Comparison of ENCODE assay signal across 21 cellular contexts in the genomic region with DNA sequence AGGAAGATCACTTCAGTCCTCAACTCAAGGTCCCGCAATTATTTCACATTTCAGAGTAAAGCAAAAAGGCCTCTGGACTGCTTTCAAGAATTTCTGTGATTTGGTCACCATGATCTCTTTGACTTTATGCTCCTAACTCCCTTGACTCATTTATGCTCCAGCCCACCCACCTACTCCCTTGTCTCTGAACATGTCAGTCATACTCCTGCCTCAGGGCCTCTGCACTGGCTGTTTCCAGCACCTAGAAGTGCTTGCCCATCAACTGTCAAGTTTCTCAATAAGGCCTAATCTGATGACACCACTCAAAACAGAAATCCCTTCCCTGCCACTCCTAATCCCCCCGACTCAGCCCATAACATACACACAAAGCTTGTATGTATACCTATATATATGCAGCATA. TPM values are rescaled to one million over a fixed set of nuclear protein-coding genes. Genes with fewer than 3 reads are reported as not detected.
DNase-seq lines count a peak whose midpoint lies in the region; ATAC-seq and TF ChIP-seq lines count a peak whose summit lies in the region.
"Had no signal": no experiment of that assay in that cellular context is flagged by ENCODE, and none has a peak within 500 bp of the region (broad histone marks: within the 10 kb centered on the region; RNA-seq: fewer than 3 reads in every experiment).

No MANE protein-coding gene starts in this region.

- ATAC-seq in activated CD4-positive, alpha-beta T cell treated with anti-CD3 and anti-CD28 coated beads for 36 hours: peak; percentile 66
- ATAC-seq in GM23338: no peak; the same call in 2 of the 3 replicates
- ATAC-seq in GM21515 (IDR thresholded peaks at IDR 0.05; ENCODE audit: unreplicated experiment): no peak
- ATAC-seq in HG02973 (IDR thresholded peaks at IDR 0.05; ENCODE audit: unreplicated experiment): no peak
- ATAC-seq: CD8-positive, alpha-beta T cell; GM12878 had no signal

- no peak overlapping the region for H3K4me3 Mint-ChIP-seq in activated CD4-positive, alpha-beta T cell treated with anti-CD3 and anti-CD28 coated beads for 36 hours
- no peak overlapping the region for H3K4me3 Mint-ChIP-seq in activated CD4-positive, alpha-beta T cell treated with anti-CD3 and anti-CD28 coated beads, Interleukin-2, amount 10 ng/mL, durations not matched to agents 7 days and 5 days
- H3K4me3 Mint-ChIP-seq in GM23338 (no peak overlapping the region), endodermal cell (no peak overlapping the region)
- H3K4me3 Mint-ChIP-seq: CD8-positive, alpha-beta T cell had no signal

- peaks cover 41% of the 10 kb centered on the region for H3K36me3 Mint-ChIP-seq in activated CD4-positive, alpha-beta T cell treated with anti-CD3 and anti-CD28 coated beads for 36 hours (ENCODE audit: low read depth)
- peaks cover 46% of the 10 kb centered on the region for H3K36me3 Mint-ChIP-seq in activated CD4-positive, alpha-beta T cell treated with anti-CD3 and anti-CD28 coated beads, Interleukin-2, amount 10 ng/mL, durations not matched to agents 7 days and 5 days (ENCODE audit: low read depth)
- H3K36me3 Mint-ChIP-seq in GM23338 (ENCODE audit: low read depth) (peaks cover 57% of the 10 kb centered on the region), endodermal cell (ENCODE audit: low read depth) (peaks cover 57% of the 10 kb centered on the region)

- peak; percentile 16 for DNase-seq in activated CD4-positive, alpha-beta T cell treated with anti-CD3 and anti-CD28 coated beads for 36 hours
- no peak for DNase-seq in activated CD4-positive, alpha-beta T cell treated with anti-CD3 and anti-CD28 coated beads, Interleukin-2, amount 10 ng/mL, durations not matched to agents 7 days and 5 days
- DNase-seq in GM23338 (ENCODE audit: low spot score) (no peak), amniotic epithelial cell (ENCODE audit: low read depth) (peak; percentile 29), endodermal cell (no peak)
- no peak for DNase-seq in activated CD8-positive, alpha-beta memory T cell treated with anti-CD3 and anti-CD28 coated beads for 24 hours
- DNase-seq: CD8-positive, alpha-beta T cell; DND-41; GM23248; NCI-H1092; NCI-H1436; NCI-H187 treated with DMSO at 0.1 percent for 48 hours; NCI-H510A treated with DMSO at 0.1 percent for 48 hours; NCI-H748 treated with DMSO at 0.1 percent for 48 hours; SIG-M5 had no signal

- H3K4me3 ChIP-seq in GM23338: no peak overlapping the region
- H3K4me3 ChIP-seq in endodermal cell (ENCODE audit: low read length): no peak overlapping the region
- H3K4me3 ChIP-seq: BLaER1 treated with 17β-estradiol and CSF1 and Interleukin-3, amounts not matched to agents 10 nM and 100 nM; GM12878; GM23248; HAP-1 had no signal

- H3K4me1 ChIP-seq in GM23338 (ENCODE audit: insufficient read depth) (no peaks in the 10 kb centered on the region), endodermal cell (ENCODE audit: control insufficient read depth, insufficient read depth, low read length) (no peaks in the 10 kb centered on the region)
- H3K4me1 ChIP-seq: HAP-1 had no signal

- POLR2A ChIA-PET in activated CD4-positive, alpha-beta T cell treated with anti-CD3 and anti-CD28 coated beads for 36 hours (lab: Charles Lee): no interaction called here
- POLR2A ChIA-PET in activated CD4-positive, alpha-beta T cell treated with anti-CD3 and anti-CD28 coated beads, Interleukin-2, amount 10 ng/mL, durations not matched to agents 7 days and 5 days (lab: Charles Lee): no interaction called here

- H3K27ac ChIP-seq in GM23338 (ENCODE audit: low read depth): peak overlapping the region; percentile 15; the same call in 1 of the 2 replicates
- peak overlapping the region; percentile 22 for H3K27ac ChIP-seq in endodermal cell (ENCODE audit: low read depth, low read length)
- H3K27ac ChIP-seq: 22Rv1; BLaER1 treated with 17β-estradiol and CSF1 and Interleukin-3, amounts not matched to agents 10 nM and 100 nM; GM23248 had no signal

- H3K9me2 ChIP-seq in GM23338 (ENCODE audit: insufficient read depth): no peaks in the 10 kb centered on the region

- WGBS in endodermal cell (ENCODE audit: insufficient coverage in 1 of 2, insufficient read length in 1 of 2), 2 experiments: 89 to 96% methylated on average over 1 to 2 of the region's 2 CpGs

- no peaks in the 10 kb centered on the region for H3K9me3 Mint-ChIP-seq in activated CD4-positive, alpha-beta T cell treated with anti-CD3 and anti-CD28 coated beads for 36 hours (ENCODE audit: low read depth)
- no peaks in the 10 kb centered on the region for H3K9me3 Mint-ChIP-seq in activated CD4-positive, alpha-beta T cell treated with anti-CD3 and anti-CD28 coated beads, Interleukin-2, amount 10 ng/mL, durations not matched to agents 7 days and 5 days
- H3K9me3 Mint-ChIP-seq in GM23338: no peaks in the 10 kb centered on the region
- no peaks in the 10 kb centered on the region for H3K9me3 Mint-ChIP-seq in endodermal cell
- H3K9me3 Mint-ChIP-seq: CD8-positive, alpha-beta T cell had no signal

- H3K79me2 ChIP-seq in GM23338 (replicated peaks; ENCODE audit: insufficient read depth): peaks cover 4% of the 10 kb centered on the region; the same call in 1 of the 2 replicates

- H4K20me1 ChIP-seq in GM23338 (replicated peaks; ENCODE audit: insufficient read depth): peaks cover 26% of the 10 kb centered on the region

- no peak overlapping the region for H3K27ac Mint-ChIP-seq in activated CD4-positive, alpha-beta T cell treated with anti-CD3 and anti-CD28 coated beads for 36 hours
- no peak overlapping the region for H3K27ac Mint-ChIP-seq in activated CD4-positive, alpha-beta T cell treated with anti-CD3 and anti-CD28 coated beads, Interleukin-2, amount 10 ng/mL, durations not matched to agents 7 days and 5 days
- no peak overlapping the region for H3K27ac Mint-ChIP-seq in GM23338
- H3K27ac Mint-ChIP-seq in endodermal cell: no peak overlapping the region
- H3K27ac Mint-ChIP-seq: CD8-positive, alpha-beta T cell had no signal

- H3K27me3 ChIP-seq in GM23338 (ENCODE audit: insufficient read depth): no peaks in the 10 kb centered on the region
- H3K27me3 ChIP-seq in endodermal cell (ENCODE audit: control insufficient read depth, insufficient read depth, low read length, poor library complexity, severe bottlenecking): no peaks in the 10 kb centered on the region
- H3K27me3 ChIP-seq: BLaER1 treated with 17β-estradiol and CSF1 and Interleukin-3, amounts not matched to agents 10 nM and 100 nM had no signal

- H2AFZ ChIP-seq in GM23338: no peak overlapping the region
- H2AFZ ChIP-seq: GM23248 had no signal

- CTCF ChIA-PET in activated CD4-positive, alpha-beta T cell treated with anti-CD3 and anti-CD28 coated beads for 36 hours (lab: Charles Lee): interaction anchor here (0.6 to 1.4 kb wide), 2 partner anchors 15 to 16 kb away, joined by 3 read pairs; no protein-coding TSS in a partner anchor
- CTCF ChIA-PET in activated CD4-positive, alpha-beta T cell treated with anti-CD3 and anti-CD28 coated beads, Interleukin-2, amount 10 ng/mL, durations not matched to agents 7 days and 5 days (lab: Charles Lee): no interaction called here

- no peaks in the 10 kb centered on the region for H3K4me1 Mint-ChIP-seq in activated CD4-positive, alpha-beta T cell treated with anti-CD3 and anti-CD28 coated beads for 36 hours
- peaks cover 10% of the 10 kb centered on the region for H3K4me1 Mint-ChIP-seq in activated CD4-positive, alpha-beta T cell treated with anti-CD3 and anti-CD28 coated beads, Interleukin-2, amount 10 ng/mL, durations not matched to agents 7 days and 5 days
- H3K4me1 Mint-ChIP-seq in GM23338 (peaks cover 3% of the 10 kb centered on the region; the same call in 1 of the 3 replicates), endodermal cell (no peaks in the 10 kb centered on the region)

- peaks cover 20% of the 10 kb centered on the region for H3F3A ChIP-seq in GM23338 (replicated peaks; ENCODE audit: low read depth)

- H3K27me3 Mint-ChIP-seq in activated CD4-positive, alpha-beta T cell treated with anti-CD3 and anti-CD28 coated beads for 36 hours: no peaks in the 10 kb centered on the region
- H3K27me3 Mint-ChIP-seq in activated CD4-positive, alpha-beta T cell treated with anti-CD3 and anti-CD28 coated beads, Interleukin-2, amount 10 ng/mL, durations not matched to agents 7 days and 5 days: no peaks in the 10 kb centered on the region
- H3K27me3 Mint-ChIP-seq in GM23338 (ENCODE audit: insufficient read depth, low read depth, poor library complexity) (peaks cover 3% of the 10 kb centered on the region), endodermal cell (ENCODE audit: insufficient read depth) (no peaks in the 10 kb centered on the region)

- H3K9ac ChIP-seq in endodermal cell (ENCODE audit: extremely low read depth, low read length, poor library complexity, severe bottlenecking): no peak overlapping the region
- H3K9ac ChIP-seq: BLaER1 treated with 17β-estradiol and CSF1 and Interleukin-3, amounts not matched to agents 10 nM and 100 nM; GM23248 had no signal

- peaks cover 53% of the 10 kb centered on the region for H3K36me3 ChIP-seq in GM23338 (ENCODE audit: insufficient read depth)
- H3K36me3 ChIP-seq in endodermal cell (ENCODE audit: control insufficient read depth, insufficient read depth, low read length): peaks cover 91% of the 10 kb centered on the region

- TF ChIP-seq CTCF in GM23338 (conservative IDR thresholded peaks at IDR 0.05; ENCODE audit: low read depth in 2 of 2) (no peak), endodermal cell (conservative IDR thresholded peaks at IDR 0.05) (no peak)

- no peak overlapping the region for H3K4me2 ChIP-seq in GM23338
- H3K4me2 ChIP-seq: BLaER1 treated with 17β-estradiol and CSF1 and Interleukin-3, amounts not matched to agents 10 nM and 100 nM had no signal

- no peaks in the 10 kb centered on the region for H3K9me3 ChIP-seq in endodermal cell (ENCODE audit: control insufficient read depth, low read length)
- H3K9me3 ChIP-seq: HAP-1 had no signal

- intact Hi-C loops in activated CD4-positive, alpha-beta T cell treated with anti-CD3 and anti-CD28 coated beads for 36 hours (cut with DNase I, micrococcal nuclease): no loop called here

TF ChIP-seq in GM23338, 12 proteins besides CTCF, POLR2A, EP300 and RAD21 (continues in another document):
- no peak for TF ChIP-seq ZNF114 (CRISPR knock-in tag; IDR thresholded peaks at IDR 0.05)

RNA-seq across cellular contexts. Expression of a gene that starts 36.1 kb away (rescaled TPM):
- under 1 TPM; 0.78 to 0.97 TPM for total RNA-seq in activated CD4-positive, alpha-beta T cell treated with anti-CD3 and anti-CD28 coated beads for 36 hours
- under 1 TPM; 0.40 TPM for total RNA-seq in activated CD4-positive, alpha-beta T cell treated with anti-CD3 and anti-CD28 coated beads, Interleukin-2, amount 10 ng/mL, durations not matched to agents 7 days and 5 days
- 3.4 and 4.3 TPM in 2 replicates for total RNA-seq in GM23338 (2014; rRNA removed; shearing (Covaris generic))
- 0.86 and 1.3 TPM in 2 replicates for polyA plus RNA-seq in GM23338 (2016; fragmentation: Nextera tagmentation; extraction: Ambion mirVana)
- total RNA-seq in endodermal cell: under 1 TPM; 0.53 to 0.70 TPM
- 11.2 TPM for polyA plus RNA-seq in endodermal cell (2013, experiment 1 of 2)
- 7.8 TPM for polyA plus RNA-seq in endodermal cell (2013, experiment 2 of 2)
- polyA plus RNA-seq: GM12878, GM23248 had no signal

Comparison
In these comparisons a context has a peak if more than half of its experiments do, and no peak if none do; other contexts are left out.
1. DNase-seq: peak in activated CD4-positive, alpha-beta T cell treated with anti-CD3 and anti-CD28 coated beads for 36 hours (single experiment) and amniotic epithelial cell (single experiment); none in activated CD4-positive, alpha-beta T cell treated with anti-CD3 and anti-CD28 coated beads, Interleukin-2, amount 10 ng/mL, durations not matched to agents 7 days and 5 days (single experiment), GM23338 (single experiment), endodermal cell (single experiment) and activated CD8-positive, alpha-beta memory T cell treated with anti-CD3 and anti-CD28 coated beads for 24 hours (single experiment).